ENCODE assay signal across 7 cellular contexts in genomic region chr1:150578278-150579109, GRCh38. TPM values are rescaled to one million over a fixed set of nuclear protein-coding genes. Genes with fewer than 3 reads are reported as not detected.
DNase-seq lines count a peak whose midpoint lies in the region; TF ChIP-seq lines count a peak whose summit lies in the region.

No MANE protein-coding gene starts in this region.

- no peak for TF ChIP-seq CTCF in SU-DHL-6 (IDR thresholded peaks at IDR 0.05; ENCODE audit: insufficient read depth, low read length, poor library complexity, severe bottlenecking)
- no peak for TF ChIP-seq CTCF in kidney epithelial cell (IDR thresholded peaks at IDR 0.05; ENCODE audit: insufficient read depth, low read length, poor library complexity, severe bottlenecking)
- TF ChIP-seq CTCF in spleen (IDR thresholded peaks at IDR 0.05 in 8 of 11, conservative IDR thresholded peaks at IDR 0.05 in 3 of 11) = peak in 1 of 11 experiments; percentile 3

- H3K4me2 ChIP-seq in Karpas-422 (ENCODE audit: low read depth, low read length, poor library complexity, severe bottlenecking) (peak overlapping the region; percentile 97), SU-DHL-6 (ENCODE audit: low read depth, low read length, poor library complexity, severe bottlenecking) (peak overlapping the region; percentile 81)

- H3K9me2 ChIP-seq in Karpas-422 (replicated peaks; ENCODE audit: insufficient read depth, low read length) = no peaks in the 10 kb centered on the region
- no peaks in the 10 kb centered on the region for H3K9me2 ChIP-seq in SU-DHL-6 (replicated peaks; ENCODE audit: insufficient read depth, low read length)

- H3K27me3 ChIP-seq in Karpas-422 (ENCODE audit: low read length) = no peaks in the 10 kb centered on the region
- no peaks in the 10 kb centered on the region for H3K27me3 ChIP-seq in SU-DHL-6 (ENCODE audit: low read length)
- H3K27me3 ChIP-seq in kidney epithelial cell (ENCODE audit: control insufficient read depth, insufficient read depth, low read length) = no peaks in the 10 kb centered on the region
- H3K27me3 ChIP-seq in spleen (replicated peaks in 1 of 7) = no peaks in the 10 kb centered on the region

- H3K36me3 ChIP-seq in Karpas-422 (ENCODE audit: insufficient read depth, low read length) = peaks cover 51% of the 10 kb centered on the region
- H3K36me3 ChIP-seq in SU-DHL-6 (ENCODE audit: low read length) = peaks cover 49% of the 10 kb centered on the region
- peaks cover 8% of the 10 kb centered on the region for H3K36me3 ChIP-seq in kidney epithelial cell (ENCODE audit: control insufficient read depth, insufficient read depth, low read length)
- peaks cover 0 to 50% (median 35%) of the 10 kb centered on the region in 6 donors for H3K36me3 ChIP-seq in spleen

- 0% methylated on average over 39 to 49 of the region's 49 CpGs for WGBS in spleen, 5 donors

- H3K79me2 ChIP-seq in Karpas-422 (ENCODE audit: low read length) (peaks cover 68% of the 10 kb centered on the region), SU-DHL-6 (ENCODE audit: insufficient read depth, low read length) (peaks cover 68% of the 10 kb centered on the region)

- H4K20me1 ChIP-seq in Karpas-422 (ENCODE audit: insufficient read depth, low read depth, low read length) (peaks cover 54% of the 10 kb centered on the region), SU-DHL-6 (ENCODE audit: low read depth, low read length) (peaks cover 47% of the 10 kb centered on the region)

- H2AFZ ChIP-seq in Karpas-422 (ENCODE audit: low read length) = no peak overlapping the region
- H2AFZ ChIP-seq in SU-DHL-6 (ENCODE audit: low read depth, low read length, severe bottlenecking) = no peak overlapping the region

- peak overlapping the region; percentile 93 for H3K4me3 ChIP-seq in GM08714 (ENCODE audit: low read length)
- H3K4me3 ChIP-seq in Karpas-422 (ENCODE audit: low read length) = peak overlapping the region; percentile 89
- H3K4me3 ChIP-seq in SU-DHL-6 (ENCODE audit: insufficient read depth, low read length, poor library complexity, severe bottlenecking) = peak overlapping the region; percentile 96
- peak overlapping the region; percentile 99 for H3K4me3 ChIP-seq in kidney epithelial cell (ENCODE audit: low read depth, low read length)
- H3K4me3 ChIP-seq in spleen = peak overlapping the region; percentile 70 to 96 (median 84)

- peaks cover 58% of the 10 kb centered on the region for H3K4me1 ChIP-seq in Karpas-422 (ENCODE audit: low read length)
- H3K4me1 ChIP-seq in spleen = peaks cover 35 to 73% (median 53%) of the 10 kb centered on the region in 6 donors

- peak in 1 of 3 donors; percentile 55 for TF ChIP-seq POLR2A in spleen (IDR thresholded peaks at IDR 0.05)

- DNase-seq in Karpas-422 (peak; percentile 75), caudate nucleus (lab: John Stamatoyannopoulos, UW) (peak in 30 of 61 donors; percentile 14 to 73 (median 49)), kidney epithelial cell (ENCODE audit: low read depth) (no peak), spleen (peak; percentile 91), middle frontal gyrus (ENCODE audit: extremely low spot score, low spot score) (no peak)

- no peaks in the 10 kb centered on the region for H3K9me3 ChIP-seq in Karpas-422 (ENCODE audit: low read length)
- no peaks in the 10 kb centered on the region for H3K9me3 ChIP-seq in SU-DHL-6 (ENCODE audit: insufficient read depth, low read length)
- H3K9me3 ChIP-seq in spleen = no peaks in the 10 kb centered on the region

- peak overlapping the region; percentile 97 for H3K9ac ChIP-seq in Karpas-422 (ENCODE audit: low read length)
- peak overlapping the region; percentile 99 for H3K9ac ChIP-seq in SU-DHL-6 (ENCODE audit: low read length)

- intact Hi-C loops in spleen (cut with DNase I; ENCODE audit: low total_unique reads) = no loop called here

- peak overlapping the region; percentile 93 for H3K27ac ChIP-seq in Karpas-422 (ENCODE audit: low read length)
- peak overlapping the region; percentile 91 for H3K27ac ChIP-seq in SU-DHL-6 (ENCODE audit: low read depth, low read length)
- H3K27ac ChIP-seq in caudate nucleus (ENCODE audit: low read depth, low read length) = peak overlapping the region; percentile 98
- peak overlapping the region; percentile 95 to 100 (median 100) for H3K27ac ChIP-seq in spleen

- peaks cover 63% of the 10 kb centered on the region for H3F3A ChIP-seq in SU-DHL-6 (ENCODE audit: insufficient read depth)

RNA-seq across cellular contexts. Expression of gene MCL1, which starts 0.9 kb away (rescaled TPM):
- total RNA-seq in Karpas-422 (2014; rRNA removed; shearing (Covaris generic); ENCODE audit: low replicate concordance) = 141 and 150 TPM in 2 replicates
- total RNA-seq in kidney epithelial cell = 206 and 222 TPM in 2 replicates
- total RNA-seq in spleen = 100 to 1,000 TPM; 261 to 435 (median 336) TPM
- polyA plus RNA-seq in spleen = 100 to 1,000 TPM in 1 of 3 donors, 10 to 100 TPM in 2; 75.8 to 118 (median 85.9) TPM

RNA-seq across cellular contexts. Expression of gene ADAMTSL4, which starts 29.3 kb away (rescaled TPM):
- not detected in 2 replicates for total RNA-seq in Karpas-422 (2014; rRNA removed; shearing (Covaris generic); ENCODE audit: low replicate concordance)
- total RNA-seq in kidney epithelial cell (0.46 and 1.7 TPM in 2 replicates), spleen (10 to 100 TPM in 5 of 7 donors, 1 to 10 TPM in 2; 2.8 to 19.1 (median 12.4) TPM)
- 10 to 100 TPM in 1 of 3 donors, 1 to 10 TPM in 2; 5.0 to 10.9 (median 9.4) TPM for polyA plus RNA-seq in spleen

RNA-seq across cellular contexts. Expression of gene ENSA, which starts 50.9 kb away (rescaled TPM):
- total RNA-seq in Karpas-422 (2014; rRNA removed; shearing (Covaris generic); ENCODE audit: low replicate concordance) = 113 and 121 TPM in 2 replicates
- total RNA-seq in kidney epithelial cell (80.9 and 178 TPM in 2 replicates), spleen (100 to 1,000 TPM in 6 of 7 donors, 10 to 100 TPM in 1; 97.0 to 153 (median 135) TPM)
- polyA plus RNA-seq in spleen = 100 to 1,000 TPM in 2 of 3 donors, 10 to 100 TPM in 1; 96.3 to 127 (median 107) TPM

Comparison
In these comparisons a context has a peak if more than half of its experiments do, and no peak if none do; other contexts are left out.
1. DNase-seq: peak in Karpas-422 (single experiment) and spleen (single experiment); none in kidney epithelial cell (single experiment) and middle frontal gyrus (single experiment).
2. Peak in every context shown above with its lines, with median percentiles within 50 percentile points of each other: H3K4me3 ChIP-seq and H3K27ac ChIP-seq.